23 cellular contexts compared by ENCODE assay signal in genomic region chr1:93362237-93362636, GRCh38.
"Had no signal": no experiment of that assay in that cellular context is flagged by ENCODE, and none has a peak within 500 bp of the region (broad histone marks: within the 10 kb centered on the region; RNA-seq: fewer than 3 reads in every experiment).

No MANE protein-coding gene starts in this region.

- H3K27me3 ChIP-seq: esophagus squamous epithelium, gastroesophageal sphincter, right atrium auricular region, sigmoid colon, suprapubic skin, thyroid gland, vagina had no signal

- H3K27ac ChIP-seq: epithelial cell of prostate, esophagus squamous epithelium, gastroesophageal sphincter, left ventricle myocardium inferior, lower lobe of right lung, right atrium auricular region, sigmoid colon, skin epidermis, suprapubic skin, thyroid gland, vagina had no signal

- H3K4me1 ChIP-seq: thyroid gland had no signal

- H3K4me1 Mint-ChIP-seq: neural crest cell had no signal

- DNase-seq: effector memory CD8-positive, alpha-beta T cell; esophagus squamous epithelium; foreskin fibroblast; glutamatergic neuron; islet precursor cell; left ventricle myocardium inferior; lower lobe of right lung; midbrain; naive B cell; sigmoid colon; stimulated activated CD4-positive, alpha-beta T cell treated with anti-CD3 and anti-CD28 coated beads, Interleukin-12 subunit alpha, Interleukin-12 subunit beta, amount 100 ng/mL, for 4 hours; stimulated activated naive CD4-positive, alpha-beta T cell treated with Interleukin-2 at 50 U/mL for 16 hours; thyroid gland had no signal

- H3K27me3 Mint-ChIP-seq: dendritic cell treated with granulocyte-macrophage colony-stimulating factor and Interleukin-4, amounts not matched to agents 40 ng/mL and 50 ng/mL, for 4 days; effector memory CD8-positive, alpha-beta T cell; memory B cell; naive B cell; type B pancreatic cell had no signal

- H3K9me3 ChIP-seq: esophagus squamous epithelium, gastroesophageal sphincter, left ventricle myocardium inferior, lower lobe of right lung, right atrium auricular region, sigmoid colon, suprapubic skin, thyroid gland, vagina had no signal

- H3K27ac Mint-ChIP-seq: dendritic cell treated with granulocyte-macrophage colony-stimulating factor and Interleukin-4, amounts not matched to agents 40 ng/mL and 50 ng/mL, for 4 days; type B pancreatic cell had no signal

- H3K4me3 ChIP-seq: esophagus squamous epithelium, gastroesophageal sphincter, left ventricle myocardium inferior, lower lobe of right lung, right atrium auricular region, sigmoid colon, skin epidermis, suprapubic skin, thyroid gland, vagina had no signal

- H3K4me3 Mint-ChIP-seq: dendritic cell treated with granulocyte-macrophage colony-stimulating factor and Interleukin-4, amounts not matched to agents 40 ng/mL and 50 ng/mL, for 4 days; effector memory CD8-positive, alpha-beta T cell; memory B cell; naive B cell; neural crest cell; type B pancreatic cell had no signal

- H3K9me3 Mint-ChIP-seq: dendritic cell treated with granulocyte-macrophage colony-stimulating factor and Interleukin-4, amounts not matched to agents 40 ng/mL and 50 ng/mL, for 4 days; effector memory CD8-positive, alpha-beta T cell; memory B cell; naive B cell; neural crest cell; type B pancreatic cell had no signal

- ATAC-seq: effector memory CD8-positive, alpha-beta T cell; gastroesophageal sphincter; lower lobe of right lung had no signal
